ENCODE assay signal across 2 cellular contexts in genomic region chr19:754530-754929, GRCh38.
TF ChIP-seq lines count a peak whose summit lies in the region.

No MANE protein-coding gene starts in this region.

TF ChIP-seq in SK-N-SH treated with all-trans-retinoic acid at 6 μM for 48 hours, 23 proteins besides CTCF, POLR2A, EP300 and RAD21 (continued from another document):
- no peak for TF ChIP-seq PATZ1 (CRISPR knock-in tag; IDR thresholded peaks at IDR 0.05; ENCODE audit: borderline replicate concordance)
- no peak for TF ChIP-seq TSHZ2 (CRISPR knock-in tag; IDR thresholded peaks at IDR 0.05)

TF ChIP-seq in SK-N-SH, 30 proteins besides CTCF, POLR2A, EP300 and RAD21 (continued from another document):
- no peak for TF ChIP-seq MAX (IDR thresholded peaks at IDR 0.05; ENCODE audit: low read depth)
- TF ChIP-seq JUND (IDR thresholded peaks at IDR 0.05): no peak
- no peak for TF ChIP-seq YY1 (IDR thresholded peaks at IDR 0.05; ENCODE audit: low read depth)
- no peak for TF ChIP-seq RXRA (IDR thresholded peaks at IDR 0.05; ENCODE audit: borderline replicate concordance, low read depth)
- no peak for TF ChIP-seq NRF1 (IDR thresholded peaks at IDR 0.05; ENCODE audit: low read depth, low read length)
- no peak for TF ChIP-seq PBX3 (IDR thresholded peaks at IDR 0.05)
- TF ChIP-seq NFIC (IDR thresholded peaks at IDR 0.05; ENCODE audit: borderline replicate concordance): no peak
- no peak for TF ChIP-seq GABPA (IDR thresholded peaks at IDR 0.05; ENCODE audit: low read depth)
